Comparison of ENCODE assay signal across 1 cellular context in genomic region chr7:17429579-17429978, GRCh38.
TF ChIP-seq lines count a peak whose summit lies in the region.

No MANE protein-coding gene starts in this region.

TF ChIP-seq in liver, 16 proteins besides CTCF, POLR2A, EP300 and RAD21 (continued from another document):
- TF ChIP-seq, protein P1, sequence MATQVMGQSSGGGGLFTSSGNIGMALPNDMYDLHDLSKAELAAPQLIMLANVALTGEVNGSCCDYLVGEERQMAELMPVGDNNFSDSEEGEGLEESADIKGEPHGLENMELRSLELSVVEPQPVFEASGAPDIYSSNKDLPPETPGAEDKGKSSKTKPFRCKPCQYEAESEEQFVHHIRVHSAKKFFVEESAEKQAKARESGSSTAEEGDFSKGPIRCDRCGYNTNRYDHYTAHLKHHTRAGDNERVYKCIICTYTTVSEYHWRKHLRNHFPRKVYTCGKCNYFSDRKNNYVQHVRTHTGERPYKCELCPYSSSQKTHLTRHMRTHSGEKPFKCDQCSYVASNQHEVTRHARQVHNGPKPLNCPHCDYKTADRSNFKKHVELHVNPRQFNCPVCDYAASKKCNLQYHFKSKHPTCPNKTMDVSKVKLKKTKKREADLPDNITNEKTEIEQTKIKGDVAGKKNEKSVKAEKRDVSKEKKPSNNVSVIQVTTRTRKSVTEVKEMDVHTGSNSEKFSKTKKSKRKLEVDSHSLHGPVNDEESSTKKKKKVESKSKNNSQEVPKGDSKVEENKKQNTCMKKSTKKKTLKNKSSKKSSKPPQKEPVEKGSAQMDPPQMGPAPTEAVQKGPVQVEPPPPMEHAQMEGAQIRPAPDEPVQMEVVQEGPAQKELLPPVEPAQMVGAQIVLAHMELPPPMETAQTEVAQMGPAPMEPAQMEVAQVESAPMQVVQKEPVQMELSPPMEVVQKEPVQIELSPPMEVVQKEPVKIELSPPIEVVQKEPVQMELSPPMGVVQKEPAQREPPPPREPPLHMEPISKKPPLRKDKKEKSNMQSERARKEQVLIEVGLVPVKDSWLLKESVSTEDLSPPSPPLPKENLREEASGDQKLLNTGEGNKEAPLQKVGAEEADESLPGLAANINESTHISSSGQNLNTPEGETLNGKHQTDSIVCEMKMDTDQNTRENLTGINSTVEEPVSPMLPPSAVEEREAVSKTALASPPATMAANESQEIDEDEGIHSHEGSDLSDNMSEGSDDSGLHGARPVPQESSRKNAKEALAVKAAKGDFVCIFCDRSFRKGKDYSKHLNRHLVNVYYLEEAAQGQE (IDR thresholded peaks at IDR 0.05), result no peak
- peak in 1 of 2 donors; percentile 31 for TF ChIP-seq RXRA (IDR thresholded peaks at IDR 0.05)
- peak in 1 of 2 donors; percentile 7 for TF ChIP-seq JUND (IDR thresholded peaks at IDR 0.05)
- TF ChIP-seq YY1 (IDR thresholded peaks at IDR 0.05), result no peak
